In the genomic region with DNA sequence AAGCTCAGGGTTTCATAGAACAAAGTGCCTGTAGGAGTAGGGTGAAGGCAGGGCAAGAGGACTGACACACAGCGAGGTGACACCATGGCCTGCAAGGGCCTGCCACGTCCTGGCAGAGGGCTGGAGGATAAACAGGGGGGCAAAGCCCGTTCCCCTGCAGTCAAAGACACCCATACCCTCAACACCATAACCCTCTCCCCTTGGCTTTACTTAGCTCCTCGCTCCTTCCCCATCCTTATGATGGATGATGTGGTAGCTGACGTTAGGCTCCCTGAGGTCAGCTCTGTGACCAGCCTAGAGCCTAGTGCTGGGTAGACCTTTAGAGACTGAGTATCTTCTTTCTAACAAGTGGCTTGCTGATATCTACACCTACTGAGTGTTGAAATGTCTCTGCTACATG, we compare ENCODE assay signal across 35 cellular contexts.
"Had no signal": no experiment of that assay in that cellular context is flagged by ENCODE, and none has a peak within 500 bp of the region (broad histone marks: within the 10 kb centered on the region; RNA-seq: fewer than 3 reads in every experiment).

No MANE protein-coding gene starts in this region.

- H3K9me3 ChIP-seq: ascending aorta had no signal

- H3K9me3 Mint-ChIP-seq: activated CD4-positive, alpha-beta memory T cell treated with anti-CD3 and anti-CD28 coated beads, Interleukin-2, amount 10 ng/mL, durations not matched to agents 7 days and 5 days; activated naive CD4-positive, alpha-beta T cell treated with anti-CD3 and anti-CD28 coated beads, Interleukin-2, amount 10 ng/mL, durations not matched to agents 7 days and 5 days; activated naive CD4-positive, alpha-beta T cell treated with anti-CD3 and anti-CD28 coated beads, Interleukin-2, amount 50 U/mL, for 24 hours; activated naive CD8-positive, alpha-beta T cell treated with anti-CD3 and anti-CD28 coated beads, Interleukin-2, amount 10 ng/mL, durations not matched to agents 7 days and 5 days; activated naive CD8-positive, alpha-beta T cell treated with anti-CD3 and anti-CD28 coated beads, Interleukin-2, amount 50 U/mL, for 24 hours; activated T-cell treated with anti-CD3 and anti-CD28 coated beads, Interleukin-2, amount 50 U/mL, for 24 hours; activated T-helper 2 cell treated with anti-CD3 and anti-CD28 coated beads, Interferon-gamma antibody, Interleukin-2, Interleukin-4, amounts not matched to agents 10 μg/mL and 5 μg/mL and 100 μg/mL, durations not matched to agents 14 hours and 24 hours and 36 hours; T-helper 1 cell treated with Interleukin-12 subunit alpha and Interleukin-12 subunit beta and Interleukin-4 antibody, amounts not matched to agents 30 μg/mL and 1 μg/mL, for 36 hours; T-helper 2 cell treated with Interferon-gamma antibody and Interleukin-4, amounts not matched to agents 5 μg/mL and 100 μg/mL, for 36 hours had no signal

- H3K27me3 ChIP-seq: ascending aorta had no signal

- H3K27ac ChIP-seq: ascending aorta, VCaP had no signal

- H3K36me3 ChIP-seq: ascending aorta had no signal

- DNase-seq: activated CD4-positive, alpha-beta memory T cell treated with anti-CD3 and anti-CD28 coated beads, Interleukin-2, amount 10 ng/mL, durations not matched to agents 7 days and 5 days; activated CD4-positive, alpha-beta T cell treated with anti-CD3 and anti-CD28 coated beads for 1 hour; activated CD4-positive, alpha-beta T cell treated with anti-CD3 and anti-CD28 coated beads for 36 hours; activated CD4-positive, alpha-beta T cell treated with anti-CD3 and anti-CD28 coated beads for 48 hours; activated CD4-positive, alpha-beta T cell treated with anti-CD3 and anti-CD28 coated beads, Interleukin-2, amount 10 ng/mL, durations not matched to agents 7 days and 5 days; activated CD4-positive, alpha-beta T cell treated with anti-CD3 and anti-CD28 coated beads, Interleukin-2, amount 50 U/mL, for 48 hours; activated CD4-positive, CD25-positive, alpha-beta regulatory T cell; activated CD8-positive, alpha-beta memory T cell treated with anti-CD3 and anti-CD28 coated beads for 24 hours; activated CD8-positive, alpha-beta memory T cell treated with anti-CD3 and anti-CD28 coated beads, Interleukin-2, amount 10 ng/mL, durations not matched to agents 7 days and 5 days; activated CD8-positive, alpha-beta memory T cell treated with anti-CD3 and anti-CD28 coated beads, Interleukin-2, amount 50 U/mL, for 48 hours; activated CD8-positive, alpha-beta T cell treated with anti-CD3 and anti-CD28 coated beads, Interleukin-2, amount 10 ng/mL, durations not matched to agents 7 days and 5 days; activated effector memory CD4-positive, alpha-beta T cell treated with Interleukin-2 at 50 U/mL for 16 hours; activated gamma-delta T cell; activated naive CD4-positive, alpha-beta T cell treated with anti-CD3 and anti-CD28 coated beads, Interleukin-2, amount 10 ng/mL, durations not matched to agents 7 days and 5 days; activated naive CD4-positive, alpha-beta T cell treated with Interleukin-2 at 50 U/mL for 16 hours; activated naive CD8-positive, alpha-beta T cell treated with anti-CD3 and anti-CD28 coated beads, Interleukin-2, amount 10 ng/mL, durations not matched to agents 7 days and 5 days; activated naive CD8-positive, alpha-beta T cell treated with anti-CD3 and anti-CD28 coated beads, Interleukin-2, amount 50 U/mL, for 24 hours; activated T-cell treated with anti-CD3 and anti-CD28 coated beads, Interleukin-2, amount 50 U/mL, for 24 hours; activated T-cell treated with anti-CD3 and anti-CD28 coated beads, Interleukin-2, amount 50 U/mL, for 48 hours; amygdala; anterior cingulate cortex; central memory CD4-positive, alpha-beta T cell; SW 1271; T-helper 1 cell; T-helper 2 cell; T-helper 9 cell had no signal

- H3K4me1 ChIP-seq: ascending aorta had no signal

- H3K4me3 Mint-ChIP-seq: activated CD4-positive, alpha-beta memory T cell treated with anti-CD3 and anti-CD28 coated beads, Interleukin-2, amount 10 ng/mL, durations not matched to agents 7 days and 5 days; activated CD4-positive, alpha-beta T cell treated with anti-CD3 and anti-CD28 coated beads for 36 hours; activated CD4-positive, alpha-beta T cell treated with anti-CD3 and anti-CD28 coated beads, Interleukin-2, amount 10 ng/mL, durations not matched to agents 7 days and 5 days; activated CD8-positive, alpha-beta memory T cell treated with anti-CD3 and anti-CD28 coated beads, Interleukin-2, amount 10 ng/mL, durations not matched to agents 7 days and 5 days; activated CD8-positive, alpha-beta T cell treated with anti-CD3 and anti-CD28 coated beads, Interleukin-2, amount 10 ng/mL, durations not matched to agents 7 days and 5 days; activated naive CD4-positive, alpha-beta T cell treated with anti-CD3 and anti-CD28 coated beads, Interleukin-2, amount 10 ng/mL, durations not matched to agents 7 days and 5 days; activated naive CD4-positive, alpha-beta T cell treated with anti-CD3 and anti-CD28 coated beads, Interleukin-2, amount 50 U/mL, for 24 hours; activated naive CD8-positive, alpha-beta T cell; activated naive CD8-positive, alpha-beta T cell treated with anti-CD3 and anti-CD28 coated beads, Interleukin-2, amount 10 ng/mL, durations not matched to agents 7 days and 5 days; activated naive CD8-positive, alpha-beta T cell treated with anti-CD3 and anti-CD28 coated beads, Interleukin-2, amount 50 U/mL, for 24 hours; activated T-cell treated with anti-CD3 and anti-CD28 coated beads, Interleukin-2, amount 50 U/mL, for 24 hours; brain; T-helper 1 cell treated with Interleukin-12 subunit alpha and Interleukin-12 subunit beta and Interleukin-4 antibody, amounts not matched to agents 30 μg/mL and 1 μg/mL, for 36 hours; T-helper 2 cell treated with Interferon-gamma antibody and Interleukin-4, amounts not matched to agents 5 μg/mL and 100 μg/mL, for 36 hours had no signal

- H3K4me1 Mint-ChIP-seq: activated CD4-positive, alpha-beta memory T cell treated with anti-CD3 and anti-CD28 coated beads, Interleukin-2, amount 10 ng/mL, durations not matched to agents 7 days and 5 days; activated CD4-positive, alpha-beta T cell treated with anti-CD3 and anti-CD28 coated beads for 36 hours; activated CD4-positive, alpha-beta T cell treated with anti-CD3 and anti-CD28 coated beads, Interleukin-2, amount 10 ng/mL, durations not matched to agents 7 days and 5 days; activated CD8-positive, alpha-beta memory T cell treated with anti-CD3 and anti-CD28 coated beads, Interleukin-2, amount 10 ng/mL, durations not matched to agents 7 days and 5 days; activated naive CD4-positive, alpha-beta T cell treated with anti-CD3 and anti-CD28 coated beads, Interleukin-2, amount 10 ng/mL, durations not matched to agents 7 days and 5 days; activated naive CD4-positive, alpha-beta T cell treated with anti-CD3 and anti-CD28 coated beads, Interleukin-2, amount 50 U/mL, for 24 hours; activated naive CD8-positive, alpha-beta T cell treated with anti-CD3 and anti-CD28 coated beads, Interleukin-2, amount 10 ng/mL, durations not matched to agents 7 days and 5 days; activated naive CD8-positive, alpha-beta T cell treated with anti-CD3 and anti-CD28 coated beads, Interleukin-2, amount 50 U/mL, for 24 hours had no signal

- H3K4me3 ChIP-seq: ascending aorta had no signal

- H3K27ac Mint-ChIP-seq: activated CD4-positive, alpha-beta memory T cell treated with anti-CD3 and anti-CD28 coated beads, Interleukin-2, amount 10 ng/mL, durations not matched to agents 7 days and 5 days; activated CD4-positive, alpha-beta T cell treated with anti-CD3 and anti-CD28 coated beads for 36 hours; activated CD4-positive, alpha-beta T cell treated with anti-CD3 and anti-CD28 coated beads, Interleukin-2, amount 10 ng/mL, durations not matched to agents 7 days and 5 days; activated CD8-positive, alpha-beta memory T cell treated with anti-CD3 and anti-CD28 coated beads, Interleukin-2, amount 10 ng/mL, durations not matched to agents 7 days and 5 days; activated CD8-positive, alpha-beta T cell treated with anti-CD3 and anti-CD28 coated beads, Interleukin-2, amount 10 ng/mL, durations not matched to agents 7 days and 5 days; activated naive CD4-positive, alpha-beta T cell treated with anti-CD3 and anti-CD28 coated beads, Interleukin-2, amount 10 ng/mL, durations not matched to agents 7 days and 5 days; activated naive CD4-positive, alpha-beta T cell treated with anti-CD3 and anti-CD28 coated beads, Interleukin-2, amount 50 U/mL, for 24 hours; activated naive CD8-positive, alpha-beta T cell; activated naive CD8-positive, alpha-beta T cell treated with anti-CD3 and anti-CD28 coated beads, Interleukin-2, amount 10 ng/mL, durations not matched to agents 7 days and 5 days; activated naive CD8-positive, alpha-beta T cell treated with anti-CD3 and anti-CD28 coated beads, Interleukin-2, amount 50 U/mL, for 24 hours; activated T-cell treated with anti-CD3 and anti-CD28 coated beads, Interleukin-2, amount 50 U/mL, for 24 hours; activated T-helper 2 cell treated with anti-CD3 and anti-CD28 coated beads, Interferon-gamma antibody, Interleukin-2, Interleukin-4, amounts not matched to agents 10 μg/mL and 5 μg/mL and 100 μg/mL, durations not matched to agents 14 hours and 24 hours and 36 hours; brain; T-helper 1 cell treated with Interleukin-12 subunit alpha and Interleukin-12 subunit beta and Interleukin-4 antibody, amounts not matched to agents 30 μg/mL and 1 μg/mL, for 36 hours; T-helper 2 cell treated with Interferon-gamma antibody and Interleukin-4, amounts not matched to agents 5 μg/mL and 100 μg/mL, for 36 hours had no signal

- ATAC-seq: activated CD4-positive, alpha-beta T cell treated with anti-CD3 and anti-CD28 coated beads for 36 hours; activated CD4-positive, CD25-positive, alpha-beta regulatory T cell treated with anti-CD3 and anti-CD28 coated beads, Interleukin-2, amount 50 U/mL, for 24 hours; activated CD8-positive, alpha-beta memory T cell treated with anti-CD3 and anti-CD28 coated beads, Interleukin-2, amount 10 ng/mL, durations not matched to agents 7 days and 5 days; activated CD8-positive, alpha-beta T cell treated with anti-CD3 and anti-CD28 coated beads, Interleukin-2, amount 10 ng/mL, durations not matched to agents 7 days and 5 days; activated naive CD8-positive, alpha-beta T cell treated with anti-CD3 and anti-CD28 coated beads, Interleukin-2, amount 50 U/mL, for 24 hours had no signal

- H3K27me3 Mint-ChIP-seq: activated CD4-positive, alpha-beta memory T cell treated with anti-CD3 and anti-CD28 coated beads, Interleukin-2, amount 10 ng/mL, durations not matched to agents 7 days and 5 days; activated CD4-positive, alpha-beta T cell treated with anti-CD3 and anti-CD28 coated beads for 36 hours; activated CD4-positive, alpha-beta T cell treated with anti-CD3 and anti-CD28 coated beads, Interleukin-2, amount 10 ng/mL, durations not matched to agents 7 days and 5 days; activated CD8-positive, alpha-beta memory T cell treated with anti-CD3 and anti-CD28 coated beads, Interleukin-2, amount 10 ng/mL, durations not matched to agents 7 days and 5 days; activated naive CD4-positive, alpha-beta T cell treated with anti-CD3 and anti-CD28 coated beads, Interleukin-2, amount 10 ng/mL, durations not matched to agents 7 days and 5 days; activated naive CD4-positive, alpha-beta T cell treated with anti-CD3 and anti-CD28 coated beads, Interleukin-2, amount 50 U/mL, for 24 hours; activated naive CD8-positive, alpha-beta T cell treated with anti-CD3 and anti-CD28 coated beads, Interleukin-2, amount 10 ng/mL, durations not matched to agents 7 days and 5 days; activated T-cell treated with anti-CD3 and anti-CD28 coated beads, Interleukin-2, amount 50 U/mL, for 24 hours had no signal

- H3K36me3 Mint-ChIP-seq: activated CD8-positive, alpha-beta memory T cell treated with anti-CD3 and anti-CD28 coated beads, Interleukin-2, amount 10 ng/mL, durations not matched to agents 7 days and 5 days; activated naive CD4-positive, alpha-beta T cell treated with anti-CD3 and anti-CD28 coated beads, Interleukin-2, amount 10 ng/mL, durations not matched to agents 7 days and 5 days; activated naive CD4-positive, alpha-beta T cell treated with anti-CD3 and anti-CD28 coated beads, Interleukin-2, amount 50 U/mL, for 24 hours; activated naive CD8-positive, alpha-beta T cell; activated naive CD8-positive, alpha-beta T cell treated with anti-CD3 and anti-CD28 coated beads, Interleukin-2, amount 10 ng/mL, durations not matched to agents 7 days and 5 days; brain had no signal
